1 cellular context compared by ENCODE assay signal in the genomic region with DNA sequence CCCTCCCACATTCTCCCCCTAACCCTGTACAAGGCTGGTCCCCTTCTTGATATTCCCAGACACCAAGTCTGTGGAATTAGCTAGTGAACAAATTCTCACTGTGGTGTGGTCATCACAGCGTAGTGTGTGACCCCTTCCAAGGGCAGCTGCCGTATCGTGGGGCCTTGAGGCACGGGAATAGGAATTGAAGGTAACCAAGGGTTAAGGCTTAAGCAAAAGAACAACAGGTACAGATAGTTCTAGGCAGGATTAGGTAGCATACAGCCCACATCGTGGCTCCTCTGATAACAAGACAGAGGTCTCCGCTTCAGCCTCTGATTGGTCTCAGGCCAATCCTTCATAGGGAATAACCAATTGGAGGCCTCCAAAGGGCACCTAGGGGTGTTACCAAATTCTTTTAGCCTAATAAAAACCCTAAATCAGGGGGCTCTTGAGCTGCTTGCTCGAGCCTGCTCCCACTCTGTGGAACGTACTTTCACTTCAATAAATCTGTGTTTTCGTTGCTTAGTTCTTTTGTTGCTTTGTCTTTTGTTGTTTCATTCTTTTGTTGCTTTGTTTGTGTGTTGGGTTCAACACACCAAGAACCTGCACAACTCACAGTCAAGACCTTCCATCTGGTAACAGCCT.
TF ChIP-seq lines count a peak whose summit lies in the region.

No MANE protein-coding gene starts in this region.

TF ChIP-seq in H1, 55 proteins besides CTCF, POLR2A, EP300 and RAD21 (continued from another document):
- TF ChIP-seq SP1 (IDR thresholded peaks at IDR 0.05; ENCODE audit: low read depth, low read length) (peak; percentile 55; the same call in 1 of the 2 replicates), BRCA1 (IDR thresholded peaks at IDR 0.05; ENCODE audit: low read depth, low read length) (no peak), KDM1A (IDR thresholded peaks at IDR 0.05; ENCODE audit: borderline replicate concordance, low read length) (no peak)
